16 cellular contexts compared by ENCODE assay signal in the genomic region with DNA sequence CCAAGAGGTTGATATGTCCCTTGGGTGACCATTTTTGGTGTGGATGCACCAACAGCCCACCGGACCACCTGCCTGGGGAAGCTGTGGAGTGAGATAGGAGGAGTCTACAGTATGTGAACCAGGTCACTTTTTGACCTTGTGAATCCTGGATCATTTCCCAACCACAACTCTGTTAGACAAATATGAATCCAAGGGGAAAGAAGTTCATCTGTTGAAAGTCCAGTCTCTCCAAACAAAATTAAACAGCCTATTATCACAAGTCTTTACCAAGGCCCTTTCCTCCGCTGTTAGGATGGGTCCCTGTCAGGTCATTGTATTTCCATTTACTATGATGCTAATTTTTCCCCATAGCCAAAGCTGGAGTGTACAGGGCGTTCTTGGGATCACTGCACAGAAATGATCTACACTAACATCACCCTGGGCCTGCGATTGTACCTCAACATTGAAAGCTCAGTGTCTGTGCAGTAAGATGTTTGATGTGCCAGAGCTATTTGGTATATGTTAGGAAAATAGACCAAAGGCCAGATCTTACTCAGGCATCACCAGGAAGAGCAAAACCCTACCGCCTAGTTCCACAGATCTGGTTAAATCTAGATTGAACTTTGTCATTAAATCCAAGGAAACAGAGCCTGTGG.
DNase-seq lines count a peak whose midpoint lies in the region; ATAC-seq, FAIRE-seq and TF ChIP-seq lines count a peak whose summit lies in the region.
"Had no signal": no experiment of that assay in that cellular context is flagged by ENCODE, and none has a peak within 500 bp of the region (broad histone marks: within the 10 kb centered on the region; RNA-seq: fewer than 3 reads in every experiment).

No MANE protein-coding gene starts in this region.

- dilution Hi-C loops in endothelial cell of umbilical vein (cut with MboI; ENCODE audit: extremely low pct_ligation_motif_present, low sequenced_read_pairs), result no loop called here

- H3K4me3 ChIP-seq in endothelial cell of umbilical vein (replicated peaks in 1 of 3; ENCODE audit: insufficient read depth in 1 of 3, low read depth in 1 of 3, low read length in 3 of 3), result no peak overlapping the region
- peak overlapping the region; percentile 6 to 30 (median 7); a peak in 1 of 6 replicates for H3K4me3 ChIP-seq in HepG2 (replicated peaks in 1 of 3; ENCODE audit: insufficient read depth in 1 of 3, low read depth in 2 of 3, low read length in 3 of 3)
- H3K4me3 ChIP-seq: cardiac muscle cell, Peyer's patch, tibial artery had no signal

- TF ChIP-seq RAD21 in HepG2 (CRISPR knock-in tag; IDR thresholded peaks at IDR 0.05), result no peak

- H3K9ac ChIP-seq in endothelial cell of umbilical vein (replicated peaks; ENCODE audit: extremely low read depth, insufficient read depth, low read length) (no peak overlapping the region), HepG2 (ENCODE audit: insufficient read depth, low read depth, low read length) (peak overlapping the region; percentile 43)

- WGBS in HepG2 (ENCODE audit: low lambda C conversion rate), result 1% methylated on average over 4 of the region's 5 CpGs

- intact Hi-C loops in endothelial cell of umbilical vein (cut with micrococcal nuclease), result no loop called here
- intact Hi-C loops in HepG2 (cut with micrococcal nuclease; ENCODE audit: unreplicated experiment), result loop anchor here (2.0 to 5.0 kb wide), 2 partner anchors 26 to 41 kb away; no protein-coding TSS in a partner anchor
- intact Hi-C loops in posterior cingulate gyrus (cut with DNase I), result no loop called here

- peak; percentile 52 for DNase-seq in LHCN-M2 (ENCODE audit: low read depth)
- no peak for DNase-seq in endothelial cell of umbilical vein (ENCODE audit: low read depth, low spot score)
- peak; percentile 96 for DNase-seq in HepG2 (ENCODE audit: low spot score)
- DNase-seq in substantia nigra (lab: John Stamatoyannopoulos, UW), result no peak
- no peak for DNase-seq in NCI-H82 treated with DMSO at 0.1 percent for 48 hours (lab: John Stamatoyannopoulos, UW; ENCODE audit: unreplicated experiment)
- DNase-seq in posterior cingulate gyrus, result no peak
- DNase-seq in NCI-H748 (lab: John Stamatoyannopoulos, UW; ENCODE audit: unreplicated experiment), result no peak
- no peak for DNase-seq in T-helper 9 cell
- DNase-seq: activated CD4-positive, CD25-positive, alpha-beta regulatory T cell; activated CD8-positive, alpha-beta memory T cell treated with anti-CD3 and anti-CD28 coated beads, Interleukin-2, amount 10 ng/mL, durations not matched to agents 7 days and 5 days; NCI-H2029; NCI-H748 treated with DMSO at 0.1 percent for 48 hours; Peyer's patch; T-helper 1 cell; tibial artery had no signal

- H3K79me2 ChIP-seq in endothelial cell of umbilical vein (ENCODE audit: control insufficient read depth, insufficient read depth, low read length) (peaks cover 39% of the 10 kb centered on the region), HepG2 (ENCODE audit: insufficient read depth, low read length) (no peaks in the 10 kb centered on the region)

- peaks cover 22% of the 10 kb centered on the region for H3K4me1 ChIP-seq in endothelial cell of umbilical vein (ENCODE audit: control insufficient read depth, extremely low read depth, insufficient read depth, low read length)
- peaks cover 71% of the 10 kb centered on the region for H3K4me1 ChIP-seq in HepG2 (ENCODE audit: insufficient read depth, low read length)

- TF ChIP-seq POLR2A in endothelial cell of umbilical vein (IDR thresholded peaks at IDR 0.05; ENCODE audit: low read depth, low read length), result no peak
- no peak for TF ChIP-seq POLR2A in HepG2 (IDR thresholded peaks at IDR 0.05; ENCODE audit: insufficient read depth in 1 of 2, low read depth in 2 of 2, low read length in 2 of 2)

- in situ Hi-C loops in HepG2 (cut with HindIII; ENCODE audit: extremely low pct_ligation_motif_present, low pct_unique_long_range_greater_than_20kb), result no loop called here

- H3K9me3 ChIP-seq in endothelial cell of umbilical vein (replicated peaks; ENCODE audit: control insufficient read depth, insufficient read depth, low read length) (no peaks in the 10 kb centered on the region), HepG2 (ENCODE audit: low read length) (no peaks in the 10 kb centered on the region)
- H3K9me3 ChIP-seq: Peyer's patch, tibial artery had no signal

- H2AFZ ChIP-seq in endothelial cell of umbilical vein (ENCODE audit: low read depth, low read length) (no peak overlapping the region), HepG2 (ENCODE audit: low read length) (no peak overlapping the region)

- FAIRE-seq in endothelial cell of umbilical vein (lab: Jason Lieb, UNC) (no peak), HepG2 (lab: Jason Lieb, UNC) (peak; percentile 88)

- BruUV-seq in endothelial cell of umbilical vein (replicated peaks; lab: Mats Ljungman, UMichigan) (no TSS peak), HepG2 (replicated peaks; lab: Mats Ljungman, UMichigan) (no TSS peak)

- H3K9me1 ChIP-seq in endothelial cell of umbilical vein (replicated peaks; ENCODE audit: control insufficient read depth, extremely low read depth, insufficient read depth, low read length), result no peaks in the 10 kb centered on the region

- ATAC-seq in HepG2, result peak; percentile 93
- ATAC-seq: activated CD8-positive, alpha-beta memory T cell treated with anti-CD3 and anti-CD28 coated beads, Interleukin-2, amount 10 ng/mL, durations not matched to agents 7 days and 5 days had no signal

- H3K4me2 ChIP-seq in endothelial cell of umbilical vein (ENCODE audit: insufficient read depth, low read length) (peak overlapping the region; percentile 56), HepG2 (ENCODE audit: low read depth, low read length) (peak overlapping the region; percentile 63)

- H4K20me1 ChIP-seq in endothelial cell of umbilical vein (replicated peaks; ENCODE audit: control insufficient read depth, extremely low read depth, insufficient read depth, low read length) (no peaks in the 10 kb centered on the region), HepG2 (ENCODE audit: insufficient read depth, low read length) (no peaks in the 10 kb centered on the region)

- TF ChIP-seq EP300 in HepG2 (IDR thresholded peaks at IDR 0.05; ENCODE audit: low read depth in 2 of 2, low read length in 2 of 2), result peak in 1 of 2 experiments; percentile 87; a peak in 2 of 4 replicates
- peak; percentile 36; the same call in 1 of the 2 replicates for TF ChIP-seq EP300 in HepG2 (CRISPR knock-in tag; IDR thresholded peaks at IDR 0.05; ENCODE audit: borderline replicate concordance)

- POLR2A ChIA-PET in endothelial cell of umbilical vein (lab: Charles Lee), result interaction anchor here (0.9 to 1.3 kb wide), 2 partner anchors 15 to 32 kb away, joined by 3 to 4 read pairs; no protein-coding TSS in a partner anchor
- POLR2A ChIA-PET in HepG2 (lab: Yijun Ruan, JAX), result interaction anchor here (0.8 to 2.3 kb wide), 10 partner anchors 14 to 374 kb away, joined by 3 to 13 read pairs (median 6); no protein-coding TSS in a partner anchor

- peaks cover 5 to 17% of the 10 kb centered on the region in 2 experiments for H3K36me3 ChIP-seq in endothelial cell of umbilical vein (ENCODE audit: control insufficient read depth in 2 of 2, extremely low read depth in 1 of 2, insufficient read depth in 2 of 2, low read length in 2 of 2)
- H3K36me3 ChIP-seq in HepG2 (replicated peaks in 1 of 2; ENCODE audit: control insufficient read depth in 1 of 2, insufficient read depth in 2 of 2, low read length in 2 of 2), result peaks cover 6 to 20% of the 10 kb centered on the region in 2 experiments
- H3K36me3 ChIP-seq: Peyer's patch had no signal

- no peak for TF ChIP-seq CTCF in endothelial cell of umbilical vein (IDR thresholded peaks at IDR 0.05; ENCODE audit: extremely low read depth in 1 of 2, insufficient read depth in 1 of 2, low read depth in 1 of 2, low read length in 2 of 2)
- TF ChIP-seq CTCF in HepG2 (CRISPR knock-in tag; IDR thresholded peaks at IDR 0.05), result no peak

- H3K27me3 ChIP-seq in endothelial cell of umbilical vein (ENCODE audit: control insufficient read depth in 2 of 2, insufficient read depth in 2 of 2, low read length in 2 of 2) (no peaks in the 10 kb centered on the region), HepG2 (ENCODE audit: control insufficient read depth in 1 of 2, insufficient read depth in 2 of 2, low read length in 2 of 2) (no peaks in the 10 kb centered on the region)
- H3K27me3 ChIP-seq: cardiac muscle cell, Peyer's patch, tibial artery had no signal

- CTCF ChIA-PET in endothelial cell of umbilical vein (lab: Charles Lee) (interaction anchor here (0.6 to 3.6 kb wide), 9 partner anchors 11 to 375 kb away, joined by 3 to 12 read pairs (median 3); no protein-coding TSS in a partner anchor), HepG2 (lab: Yijun Ruan, JAX; ENCODE audit: low intra/inter-chr PET ratio, low total read pairs) (no interaction called here)

- H3K27ac ChIP-seq in endothelial cell of umbilical vein (ENCODE audit: insufficient read depth, low read depth, low read length) (peak overlapping the region; percentile 83), HepG2 (ENCODE audit: extremely low read length, insufficient read depth, low read length) (peak overlapping the region; percentile 85), substantia nigra (ENCODE audit: low read depth, low read length, poor library complexity, severe bottlenecking) (peak overlapping the region; percentile 56)
- H3K27ac ChIP-seq: cardiac muscle cell, Peyer's patch had no signal

TF ChIP-seq in endothelial cell of umbilical vein, 7 proteins besides CTCF, POLR2A, EP300 and RAD21 (continues in another document):
- no peak for TF ChIP-seq MAX (IDR thresholded peaks at IDR 0.05; ENCODE audit: insufficient read depth, insufficient read length)
- TF ChIP-seq FOS (IDR thresholded peaks at IDR 0.05; ENCODE audit: borderline replicate concordance, insufficient read depth, low read length), result no peak
- TF ChIP-seq EZH2 (IDR thresholded peaks at IDR 0.05; ENCODE audit: borderline replicate concordance, low read depth, low read length, severe bottlenecking), result no peak
- no peak for TF ChIP-seq POLR2AphosphoS5 (IDR thresholded peaks at IDR 0.05; ENCODE audit: insufficient read depth, low read depth, low read length)

TF ChIP-seq in HepG2, 621 proteins besides CTCF, POLR2A, EP300 and RAD21 (continues in another document):
- TF ChIP-seq ZNF780A (CRISPR knock-in tag; IDR thresholded peaks at IDR 0.05) (no peak), ZBTB20 (CRISPR knock-in tag; IDR thresholded peaks at IDR 0.05; ENCODE audit: borderline replicate concordance, low read depth) (no peak), NFATC3 (CRISPR knock-in tag; IDR thresholded peaks at IDR 0.05) (no peak), TBL1XR1 (IDR thresholded peaks at IDR 0.05; ENCODE audit: borderline replicate concordance, low read length, partially characterized antibody) (peak; percentile 16)
- TF ChIP-seq, protein P1, sequence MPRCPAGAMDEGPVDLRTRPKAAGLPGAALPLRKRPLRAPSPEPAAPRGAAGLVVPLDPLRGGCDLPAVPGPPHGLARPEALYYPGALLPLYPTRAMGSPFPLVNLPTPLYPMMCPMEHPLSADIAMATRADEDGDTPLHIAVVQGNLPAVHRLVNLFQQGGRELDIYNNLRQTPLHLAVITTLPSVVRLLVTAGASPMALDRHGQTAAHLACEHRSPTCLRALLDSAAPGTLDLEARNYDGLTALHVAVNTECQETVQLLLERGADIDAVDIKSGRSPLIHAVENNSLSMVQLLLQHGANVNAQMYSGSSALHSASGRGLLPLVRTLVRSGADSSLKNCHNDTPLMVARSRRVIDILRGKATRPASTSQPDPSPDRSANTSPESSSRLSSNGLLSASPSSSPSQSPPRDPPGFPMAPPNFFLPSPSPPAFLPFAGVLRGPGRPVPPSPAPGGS (CRISPR knock-in tag; IDR thresholded peaks at IDR 0.05), result no peak

Comparison
In these comparisons a context has a peak if more than half of its experiments do, and no peak if none do; other contexts are left out.
1. DNase-seq: peak in LHCN-M2 (single experiment) and HepG2 (single experiment); none in endothelial cell of umbilical vein (single experiment), substantia nigra (0 of 49), NCI-H82 treated with DMSO at 0.1 percent for 48 hours (single experiment), posterior cingulate gyrus (0 of 10), NCI-H748 (single experiment) and T-helper 9 cell (single experiment).
2. H3K4me3 ChIP-seq: peak in HepG2 (3 of 3); none in endothelial cell of umbilical vein (0 of 3).
3. Peak in every context shown above with its lines, with median percentiles within 50 percentile points of each other: H3K27ac ChIP-seq.